In genomic region chr5:80894083-80894482, GRCh38 we compare ENCODE assay signal across 27 cellular contexts.
"Had no signal": no experiment of that assay in that cellular context is flagged by ENCODE, and none has a peak within 500 bp of the region (broad histone marks: within the 10 kb centered on the region; RNA-seq: fewer than 3 reads in every experiment).

No MANE protein-coding gene starts in this region.

- H3K4me2 ChIP-seq: neural progenitor cell had no signal

- H3K4me3 ChIP-seq: neural progenitor cell, ovary, psoas muscle, right lobe of liver, sigmoid colon, stomach, thoracic aorta, thyroid gland, tibial nerve, upper lobe of left lung, vagina had no signal

- H3K36me3 Mint-ChIP-seq: stimulated activated effector memory CD8-positive, alpha-beta T cell treated with anti-CD3 and anti-CD28 coated beads, Interleukin-12 subunit alpha, Interleukin-12 subunit beta, amount 100 ng/mL, for 72 hours had no signal

- H3K9me3 ChIP-seq: ovary, psoas muscle, right lobe of liver, sigmoid colon, stomach, thoracic aorta, thyroid gland, tibial nerve, upper lobe of left lung, vagina had no signal

- H3K9me3 Mint-ChIP-seq: natural killer cell treated with Interleukin-12 subunit alpha and Interleukin-12 subunit beta and Interleukin-15 and Interleukin-18, amount 100 ng/mL, for 72 hours; stimulated activated effector memory CD8-positive, alpha-beta T cell treated with anti-CD3 and anti-CD28 coated beads, Interleukin-12 subunit alpha, Interleukin-12 subunit beta, amount 100 ng/mL, for 72 hours; stimulated activated naive CD8-positive, alpha-beta T cell treated with anti-CD3 and anti-CD28 coated beads, Interleukin-15, Interleukin-2, amounts not matched to agents 100 ng/mL and 50 ng/mL, for 24 hours had no signal

- H2AFZ ChIP-seq: neural progenitor cell, parathyroid adenoma had no signal

- ATAC-seq: natural killer cell treated with Interleukin-12 subunit alpha and Interleukin-12 subunit beta and Interleukin-15 and Interleukin-18, amount 100 ng/mL, for 72 hours; psoas muscle; right cardiac atrium; stimulated activated effector memory CD8-positive, alpha-beta T cell treated with anti-CD3 and anti-CD28 coated beads, Interleukin-12 subunit alpha, Interleukin-12 subunit beta, amount 100 ng/mL, for 72 hours; stimulated activated naive B cell treated with anti-CD40 and anti-IgM and Interleukin-4, amounts not matched to agents 10 μg/mL and 1 μg/mL and 100 μg/mL, for 72 hours had no signal

- H3K4me3 Mint-ChIP-seq: natural killer cell treated with Interleukin-12 subunit alpha and Interleukin-12 subunit beta and Interleukin-15 and Interleukin-18, amount 100 ng/mL, for 72 hours; neural progenitor cell; stimulated activated effector memory CD8-positive, alpha-beta T cell treated with anti-CD3 and anti-CD28 coated beads, Interleukin-12 subunit alpha, Interleukin-12 subunit beta, amount 100 ng/mL, for 72 hours; stimulated activated naive B cell treated with anti-CD40 and anti-IgM and Interleukin-4, amounts not matched to agents 10 μg/mL and 1 μg/mL and 100 μg/mL, for 72 hours; stimulated activated naive CD8-positive, alpha-beta T cell treated with anti-CD3 and anti-CD28 coated beads, Interleukin-15, Interleukin-2, amounts not matched to agents 100 ng/mL and 50 ng/mL, for 24 hours had no signal

- H3K27ac Mint-ChIP-seq: natural killer cell treated with Interleukin-12 subunit alpha and Interleukin-12 subunit beta and Interleukin-15 and Interleukin-18, amount 100 ng/mL, for 72 hours; neural progenitor cell; progenitor cell of endocrine pancreas; stimulated activated effector memory CD8-positive, alpha-beta T cell treated with anti-CD3 and anti-CD28 coated beads, Interleukin-12 subunit alpha, Interleukin-12 subunit beta, amount 100 ng/mL, for 72 hours; stimulated activated naive B cell treated with anti-CD40 and anti-IgM and Interleukin-4, amounts not matched to agents 10 μg/mL and 1 μg/mL and 100 μg/mL, for 72 hours; stimulated activated naive CD8-positive, alpha-beta T cell treated with anti-CD3 and anti-CD28 coated beads, Interleukin-15, Interleukin-2, amounts not matched to agents 100 ng/mL and 50 ng/mL, for 24 hours had no signal

- H3K79me2 ChIP-seq: parathyroid adenoma had no signal

- H3K27me3 Mint-ChIP-seq: natural killer cell treated with Interleukin-12 subunit alpha and Interleukin-12 subunit beta and Interleukin-15 and Interleukin-18, amount 100 ng/mL, for 72 hours; progenitor cell of endocrine pancreas; stimulated activated naive B cell treated with anti-CD40 and anti-IgM and Interleukin-4, amounts not matched to agents 10 μg/mL and 1 μg/mL and 100 μg/mL, for 72 hours; stimulated activated naive CD8-positive, alpha-beta T cell treated with anti-CD3 and anti-CD28 coated beads, Interleukin-15, Interleukin-2, amounts not matched to agents 100 ng/mL and 50 ng/mL, for 24 hours had no signal

- H3K27me3 ChIP-seq: neural progenitor cell, ovary, right lobe of liver, sigmoid colon, stomach, thyroid gland, tibial nerve, upper lobe of left lung, vagina had no signal

- H3K36me3 ChIP-seq: ovary, right lobe of liver, sigmoid colon, thoracic aorta, thyroid gland had no signal

- H3K4me1 ChIP-seq: neural progenitor cell, parathyroid adenoma, psoas muscle, right lobe of liver, sigmoid colon, stomach, thyroid gland, tibial nerve, upper lobe of left lung, vagina had no signal

- H3K27ac ChIP-seq: neural progenitor cell, ovary, parathyroid adenoma, psoas muscle, right lobe of liver, sigmoid colon, stomach, thoracic aorta, thyroid gland, tibial nerve, upper lobe of left lung, vagina had no signal

- H3K4me1 Mint-ChIP-seq: stimulated activated effector memory CD8-positive, alpha-beta T cell treated with anti-CD3 and anti-CD28 coated beads, Interleukin-12 subunit alpha, Interleukin-12 subunit beta, amount 100 ng/mL, for 72 hours; stimulated activated naive B cell treated with anti-CD40 and anti-IgM and Interleukin-4, amounts not matched to agents 10 μg/mL and 1 μg/mL and 100 μg/mL, for 72 hours had no signal

- DNase-seq: occipital lobe; ovary; posterior cingulate gyrus; psoas muscle; right cardiac atrium; right lobe of liver; sigmoid colon; small intestine; stimulated activated CD4-positive, alpha-beta T cell treated with anti-CD3 and anti-CD28 coated beads, Interleukin-15, amount 100 ng/mL, for 24 hours; stimulated activated CD4-positive, alpha-beta T cell treated with anti-CD3 and anti-CD28 coated beads, Interleukin-2, amount 100 ng/mL, for 24 hours; stimulated activated CD4-positive, alpha-beta T cell treated with anti-CD3 and anti-CD28 coated beads, Interleukin-2, amount 100 ng/mL, for 48 hours; stimulated activated CD4-positive, alpha-beta T cell treated with anti-CD3 and anti-CD28 coated beads, Interleukin-4, amount 100 ng/mL, for 24 hours; stimulated activated naive B cell treated with anti-CD40 and anti-IgM and Interleukin-4, amounts not matched to agents 10 μg/mL and 1 μg/mL and 100 μg/mL, for 72 hours; stimulated activated naive CD4-positive, alpha-beta T cell treated with Interleukin-2 at 50 U/mL for 16 hours; stomach; thyroid gland; trophoblast cell; upper lobe of left lung had no signal
